In the genomic region with DNA sequence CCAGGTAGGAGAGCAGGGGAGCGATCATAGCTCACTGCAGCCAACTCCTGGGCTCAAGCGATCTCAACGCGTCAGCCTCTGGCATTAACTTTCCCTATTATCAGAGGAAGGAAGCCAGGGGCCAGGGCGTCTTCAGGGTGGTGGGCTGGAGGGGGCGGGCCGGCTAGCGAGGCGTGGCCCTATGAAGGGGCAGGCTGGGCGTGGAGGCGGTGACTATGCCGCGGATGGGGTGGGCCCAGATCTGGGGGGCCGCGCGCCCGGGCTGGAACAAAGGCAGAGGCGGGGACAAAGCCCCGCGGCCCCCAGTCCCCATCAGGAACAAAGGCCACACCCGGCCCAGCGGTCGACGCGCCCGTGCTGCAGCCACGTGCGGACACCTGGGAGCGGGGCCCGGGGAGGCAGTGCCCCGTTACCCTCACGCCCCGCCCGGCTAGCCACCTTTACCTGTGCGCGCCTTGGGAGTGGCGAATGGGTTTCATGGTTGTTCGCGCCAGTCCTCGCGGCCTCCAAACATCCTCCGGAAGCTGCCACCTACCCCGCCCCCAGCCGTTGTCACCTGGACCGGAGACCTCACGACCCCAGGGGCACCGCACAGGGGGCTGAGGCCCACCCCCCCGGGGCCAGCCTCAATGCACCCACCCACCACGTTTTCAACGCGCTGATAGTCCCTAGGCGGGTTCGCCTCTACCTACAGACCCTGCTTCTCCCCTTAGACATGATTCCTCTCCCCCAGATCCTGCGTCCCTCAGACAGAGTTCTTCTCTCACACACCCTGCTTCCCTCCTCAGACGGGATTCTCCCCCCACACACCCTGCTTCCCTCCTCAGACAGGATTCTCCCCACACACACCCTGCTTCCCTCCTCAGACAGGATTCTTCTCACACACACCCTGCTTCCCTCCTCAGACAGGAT, we compare ENCODE assay signal across 8 cellular contexts. TPM values are rescaled to one million over a fixed set of nuclear protein-coding genes. Genes with fewer than 3 reads are reported as not detected.
DNase-seq lines count a peak whose midpoint lies in the region; ATAC-seq, FAIRE-seq and TF ChIP-seq lines count a peak whose summit lies in the region.

No MANE protein-coding gene starts in this region.

- peak overlapping the region; percentile 97 for H4K8ac ChIP-seq in H1 (ENCODE audit: extremely low read depth, insufficient read depth, low read length)

- no peaks in the 10 kb centered on the region for H4K20me1 ChIP-seq in GM23338 (replicated peaks; ENCODE audit: insufficient read depth)
- H4K20me1 ChIP-seq in H1 (replicated peaks in 1 of 2; ENCODE audit: control insufficient read depth in 1 of 2, insufficient read depth in 2 of 2, low read length in 2 of 2) = no peaks in the 10 kb centered on the region
- H4K20me1 ChIP-seq in neural cell (ENCODE audit: insufficient read depth) = no peaks in the 10 kb centered on the region

- peak overlapping the region; percentile 74 for H3K4me3 Mint-ChIP-seq in GM23338

- no peak overlapping the region for H2BK20ac ChIP-seq in H1 (ENCODE audit: low read length)

- H3K9ac ChIP-seq in H1 (replicated peaks in 1 of 4; ENCODE audit: extremely low read depth in 1 of 4, low read depth in 3 of 4, low read length in 3 of 4) = peak overlapping the region; percentile 53 to 79 (median 76)
- peak overlapping the region; percentile 57 for H3K9ac ChIP-seq in neural cell (ENCODE audit: low read length)

- H4K91ac ChIP-seq in H1 (replicated peaks; ENCODE audit: insufficient read length, low read length) = peak overlapping the region; percentile 99

- H3K9me3 ChIP-seq in H1 (ENCODE audit: insufficient read depth in 2 of 2, low read depth in 1 of 2, low read length in 1 of 2) (no peaks in the 10 kb centered on the region), neural cell (ENCODE audit: low read length) (no peaks in the 10 kb centered on the region)

- H2AFZ ChIP-seq in GM23338 (peak overlapping the region; percentile 32; the same call in 1 of the 2 replicates), H1 (ENCODE audit: low read length) (no peak overlapping the region), neural cell (ENCODE audit: low read depth, low read length) (no peak overlapping the region)

- TF ChIP-seq RAD21 in H1 (IDR thresholded peaks at IDR 0.05 in 1 of 2, conservative IDR thresholded peaks at IDR 0.05 in 1 of 2; ENCODE audit: low read depth in 2 of 2, low read length in 2 of 2) = no peak
- TF ChIP-seq RAD21 in neural cell (conservative IDR thresholded peaks at IDR 0.05) = no peak

- ATAC-seq in GM23338 (peak; percentile 98), GM21367 (IDR thresholded peaks at IDR 0.05; ENCODE audit: unreplicated experiment) (no peak), HG03457 (IDR thresholded peaks at IDR 0.05; ENCODE audit: unreplicated experiment) (no peak)

- H3K4ac ChIP-seq in H1 (replicated peaks; ENCODE audit: insufficient read length, low read depth, low read length) = peak overlapping the region; percentile 74

- POLR2A ChIA-PET in H1 (lab: Charles Lee; ENCODE audit: partially characterized antibody) = interaction anchor here (0.7 to 2.6 kb wide), 19 partner anchors 9 to 49 kb away, joined by 3 to 53 read pairs (median 4); a partner anchor contains a TSS

- H2BK15ac ChIP-seq in H1 (ENCODE audit: low read length) = peak overlapping the region; percentile 99

- peaks cover 11% of the 10 kb centered on the region for H3F3A ChIP-seq in GM23338 (replicated peaks; ENCODE audit: low read depth)
- H3F3A ChIP-seq in neural cell (ENCODE audit: insufficient read depth, low read length, poor library complexity, severe bottlenecking) = no peaks in the 10 kb centered on the region

- peak overlapping the region; percentile 98; the same call in 1 of the 2 replicates for H2BK12ac ChIP-seq in H1 (ENCODE audit: low read depth, low read length)

- peak overlapping the region; percentile 98 for H2BK5ac ChIP-seq in H1 (ENCODE audit: low read depth, low read length)

- no peak overlapping the region for H3K14ac ChIP-seq in H1 (ENCODE audit: insufficient read length)

- H3K27ac ChIP-seq in GM23338 (ENCODE audit: low read depth) (peak overlapping the region; percentile 93), H1 (ENCODE audit: low read depth, low read length) (peak overlapping the region; percentile 85), neural cell (ENCODE audit: low read length) (no peak overlapping the region)

- peaks cover 21% of the 10 kb centered on the region for H3K27me3 Mint-ChIP-seq in GM23338 (ENCODE audit: insufficient read depth, low read depth, poor library complexity)

- peak overlapping the region; percentile 93 for H3K18ac ChIP-seq in H1 (ENCODE audit: extremely low read depth, low read length)

- H3K27ac Mint-ChIP-seq in GM23338 = peak overlapping the region; percentile 98

- peak overlapping the region; percentile 33 for H2BK120ac ChIP-seq in H1 (replicated peaks; ENCODE audit: low read depth, low read length)

- H3K79me2 ChIP-seq in GM23338 (replicated peaks; ENCODE audit: insufficient read depth) (no peaks in the 10 kb centered on the region), H1 (ENCODE audit: control insufficient read depth in 1 of 2, insufficient read depth in 2 of 2, low read length in 2 of 2) (no peaks in the 10 kb centered on the region), neural cell (replicated peaks; ENCODE audit: insufficient read depth, low read length) (no peaks in the 10 kb centered on the region)

- no peaks in the 10 kb centered on the region for H3K9me3 Mint-ChIP-seq in GM23338

- H3K4me3 ChIP-seq in GM23338 (peak overlapping the region; percentile 60), H1 (ENCODE audit: extremely low read depth in 1 of 4, insufficient read depth in 2 of 4, low read depth in 3 of 4, low read length in 4 of 4) (peak overlapping the region; percentile 17 to 52 (median 32)), neural cell (ENCODE audit: low read length) (peak overlapping the region; percentile 59)

- H3K23ac ChIP-seq in H1 (ENCODE audit: insufficient read length) = no peak overlapping the region

- 3% methylated on average over 50 of the region's 55 CpGs; no CpG with 5 or more reads in 1 of the 2 experiments for WGBS in H1 (ENCODE audit: extremely low coverage in 1 of 2, insufficient coverage in 1 of 2, insufficient read length in 1 of 2, insufficient replicate concordance in 2 of 2, low coverage in 1 of 2, low lambda C conversion rate in 2 of 2, missing lambda C conversion rate in 1 of 2), 2 experiments

- peaks cover 3% of the 10 kb centered on the region; the same call in 1 of the 2 replicates for H3K23me2 ChIP-seq in H1 (ENCODE audit: low read depth, low read length)

- DNase-seq in GM23338 (ENCODE audit: low spot score) (peak; percentile 97), RPMI8226 (peak; percentile 51), H1 (ENCODE audit: low read depth in 1 of 2, low spot score in 2 of 2) (peak in 1 of 2 experiments; percentile 88), foreskin melanocyte (no peak), mesenteric fat pad (ENCODE audit: low spot score) (no peak)

- peak overlapping the region; percentile 62 for H3K56ac ChIP-seq in H1 (replicated peaks; ENCODE audit: insufficient read length, low read depth, low read length)

- TF ChIP-seq CTCF in GM23338 (conservative IDR thresholded peaks at IDR 0.05; ENCODE audit: low read depth in 2 of 2) (no peak), H1 (IDR thresholded peaks at IDR 0.05; ENCODE audit: control extremely low read depth in 1 of 3, insufficient read depth in 1 of 3, low read depth in 1 of 3, low read length in 3 of 3) (no peak), neural cell (IDR thresholded peaks at IDR 0.05; ENCODE audit: poor library complexity, severe bottlenecking) (no peak)

- H3K36me3 Mint-ChIP-seq in GM23338 (ENCODE audit: low read depth) = no peaks in the 10 kb centered on the region

- H3K4me1 Mint-ChIP-seq in GM23338 = peaks cover 11% of the 10 kb centered on the region

- no peak for TF ChIP-seq EP300 in H1 (IDR thresholded peaks at IDR 0.05; ENCODE audit: borderline replicate concordance in 1 of 2, low read depth in 2 of 2, low read length in 2 of 2)
- TF ChIP-seq EP300 in neural cell (conservative IDR thresholded peaks at IDR 0.05; ENCODE audit: poor library complexity, severe bottlenecking) = no peak

- H3K27me3 ChIP-seq in GM23338 (ENCODE audit: insufficient read depth) (peaks cover 15% of the 10 kb centered on the region; the same call in 1 of the 2 replicates), H1 (replicated peaks in 1 of 4; ENCODE audit: control insufficient read depth in 3 of 4, extremely low read depth in 1 of 4, insufficient read depth in 3 of 4, low read length in 3 of 4) (peaks cover 0 to 24% (median 10%) of the 10 kb centered on the region in 4 experiments; a peak in 5 of 7 replicates), neural cell (ENCODE audit: insufficient read depth, low read depth, low read length) (peaks cover 19% of the 10 kb centered on the region)

- CTCF ChIA-PET in H1 (lab: Charles Lee; ENCODE audit: partially characterized antibody) = interaction anchor here (0.6 to 1.9 kb wide), 3 partner anchors 19 to 61 kb away, joined by 3 to 12 read pairs (median 3); a partner anchor contains a TSS

- H3K36me3 ChIP-seq in GM23338 (ENCODE audit: insufficient read depth) (no peaks in the 10 kb centered on the region), H1 (ENCODE audit: control insufficient read depth in 2 of 4, insufficient read depth in 4 of 4, low read length in 3 of 4) (no peaks in the 10 kb centered on the region), neural cell (ENCODE audit: insufficient read depth, low read length) (no peaks in the 10 kb centered on the region)

- peaks cover 7% of the 10 kb centered on the region; the same call in 1 of the 2 replicates for H3K4me1 ChIP-seq in GM23338 (ENCODE audit: insufficient read depth)
- peaks cover 0 to 5% (median 4%) of the 10 kb centered on the region in 4 experiments; a peak in 5 of 7 replicates for H3K4me1 ChIP-seq in H1 (replicated peaks in 1 of 4; ENCODE audit: control insufficient read depth in 3 of 4, insufficient read depth in 4 of 4, low read length in 3 of 4)

- H3K4me2 ChIP-seq in GM23338 = peak overlapping the region; percentile 79
- peak overlapping the region; percentile 64 to 87 for H3K4me2 ChIP-seq in H1 (ENCODE audit: insufficient read depth in 1 of 2, low read depth in 2 of 2, low read length in 2 of 2)
- H3K4me2 ChIP-seq in neural cell (ENCODE audit: low read length) = no peak overlapping the region

- no peaks in the 10 kb centered on the region for H3K79me1 ChIP-seq in H1 (ENCODE audit: low read depth, low read length)

- peak; percentile 78 to 89 for TF ChIP-seq POLR2A in H1 (IDR thresholded peaks at IDR 0.05; ENCODE audit: control extremely low read depth in 1 of 2, low read depth in 2 of 2, low read length in 2 of 2)

- H2AK5ac ChIP-seq in H1 (ENCODE audit: low read depth, low read length) = peak overlapping the region; percentile 70; the same call in 1 of the 2 replicates

- no peak for FAIRE-seq in H1 (lab: Jason Lieb, UNC)

- H4K5ac ChIP-seq in H1 (ENCODE audit: insufficient read length, low read depth, low read length) = peak overlapping the region; percentile 63

- H3K9me2 ChIP-seq in GM23338 (ENCODE audit: insufficient read depth) = no peaks in the 10 kb centered on the region
- H3K9me2 ChIP-seq in neural cell (ENCODE audit: insufficient read depth, low read length) = no peaks in the 10 kb centered on the region

RNA-seq across cellular contexts. Expression of a gene that starts 5.4 kb away (rescaled TPM):
- total RNA-seq in GM23338 (2014; rRNA removed; shearing (Covaris generic)) = 1,208 and 1,430 TPM in 2 replicates
- polyA plus RNA-seq in GM23338 (2016; fragmentation: Nextera tagmentation; extraction: Ambion mirVana) (920 and 1,022 TPM in 2 replicates), H1 (2011; rRNA removed) (1,442 and 2,243 TPM in 2 replicates), neural cell (227 and 256 TPM in 2 replicates)
- 1,398 and 1,433 TPM in 2 replicates for total RNA-seq in H1 (2021; fragmentation: NEBNext Ultra II Directional; extraction: Animal tissue kit (Norgen Biotek cat#: 25700))
- 1,009 TPM for polyA plus RNA-seq in H1 (2011; cell fraction: cytosol; rRNA removed)
- polyA plus RNA-seq in H1 (2011; cell fraction: nucleus; rRNA removed) = 3,768 TPM
- polyA plus RNA-seq in H1 (2012, experiment 1 of 2) = 1,824 to 2,237 TPM (median 2,041 TPM) in 4 replicates
- polyA plus RNA-seq in H1 (2012, experiment 2 of 2) = 2,033 TPM
- polyA plus RNA-seq in H1 (2013, experiment 1 of 2) = 913 TPM
- 805 TPM for polyA plus RNA-seq in H1 (2013, experiment 2 of 2)
- 3,393 and 4,202 TPM in 2 replicates for polyA minus RNA-seq in H1 (2011; rRNA and poly(A)+ RNA removed)
- 1,842 TPM for polyA minus RNA-seq in H1 (2011; cell fraction: cytosol; rRNA and poly(A)+ RNA removed)
- polyA minus RNA-seq in H1 (2011; cell fraction: nucleus; rRNA and poly(A)+ RNA removed) = 1,128 TPM
- polyA minus RNA-seq in neural cell = 305 and 312 TPM in 2 replicates
- total RNA-seq in mesenteric fat pad = 185 TPM

RNA-seq across cellular contexts. Expression of a gene that starts 16.4 kb away (rescaled TPM):
- 78.6 and 92.2 TPM in 2 replicates for total RNA-seq in GM23338 (2014; rRNA removed; shearing (Covaris generic))
- polyA plus RNA-seq in GM23338 (2016; fragmentation: Nextera tagmentation; extraction: Ambion mirVana) (143 and 145 TPM in 2 replicates), H1 (2011; rRNA removed) (115 and 132 TPM in 2 replicates), neural cell (176 and 189 TPM in 2 replicates)
- total RNA-seq in H1 (2021; fragmentation: NEBNext Ultra II Directional; extraction: Animal tissue kit (Norgen Biotek cat#: 25700)) = 70.0 and 75.8 TPM in 2 replicates
- polyA plus RNA-seq in H1 (2011; cell fraction: cytosol; rRNA removed) = 180 TPM
- 98.9 TPM for polyA plus RNA-seq in H1 (2011; cell fraction: nucleus; rRNA removed)
- polyA plus RNA-seq in H1 (2012, experiment 1 of 2) = 105 to 150 TPM (median 138 TPM) in 4 replicates
- 99.5 TPM for polyA plus RNA-seq in H1 (2012, experiment 2 of 2)
- 83.2 TPM for polyA plus RNA-seq in H1 (2013, experiment 1 of 2)
- 87.1 TPM for polyA plus RNA-seq in H1 (2013, experiment 2 of 2)
- polyA minus RNA-seq in H1 (2011; rRNA and poly(A)+ RNA removed) = 83.8 and 85.2 TPM in 2 replicates
- 70.9 TPM for polyA minus RNA-seq in H1 (2011; cell fraction: cytosol; rRNA and poly(A)+ RNA removed)
- polyA minus RNA-seq in H1 (2011; cell fraction: nucleus; rRNA and poly(A)+ RNA removed) = 34.6 TPM
- polyA minus RNA-seq in neural cell = 69.9 and 71.0 TPM in 2 replicates
- 116 TPM for total RNA-seq in mesenteric fat pad

RNA-seq across cellular contexts. Expression of a gene that starts 18.9 kb away (rescaled TPM):
- total RNA-seq in GM23338 (2014; rRNA removed; shearing (Covaris generic)) = 9.0 and 10.4 TPM in 2 replicates
- polyA plus RNA-seq in GM23338 (2016; fragmentation: Nextera tagmentation; extraction: Ambion mirVana) (8.5 and 9.5 TPM in 2 replicates), H1 (2011; rRNA removed) (17.2 and 31.4 TPM in 2 replicates), neural cell (5.5 and 6.8 TPM in 2 replicates)
- total RNA-seq in H1 (2021; fragmentation: NEBNext Ultra II Directional; extraction: Animal tissue kit (Norgen Biotek cat#: 25700)) = 16.9 and 17.3 TPM in 2 replicates
- polyA plus RNA-seq in H1 (2011; cell fraction: cytosol; rRNA removed) = 10.8 TPM
- 18.7 TPM for polyA plus RNA-seq in H1 (2011; cell fraction: nucleus; rRNA removed)
- polyA plus RNA-seq in H1 (2012, experiment 1 of 2) = 8.9 to 18.6 TPM (median 17.5 TPM) in 4 replicates
- 13.2 TPM for polyA plus RNA-seq in H1 (2012, experiment 2 of 2)
- 12.5 TPM for polyA plus RNA-seq in H1 (2013, experiment 1 of 2)
- polyA plus RNA-seq in H1 (2013, experiment 2 of 2) = 13.1 TPM
- polyA minus RNA-seq in H1 (2011; rRNA and poly(A)+ RNA removed) = 5.0 and 5.1 TPM in 2 replicates
- polyA minus RNA-seq in H1 (2011; cell fraction: cytosol; rRNA and poly(A)+ RNA removed) = 10.1 TPM
- polyA minus RNA-seq in H1 (2011; cell fraction: nucleus; rRNA and poly(A)+ RNA removed) = 18.1 TPM
- 7.8 and 10.0 TPM in 2 replicates for polyA minus RNA-seq in neural cell
- total RNA-seq in mesenteric fat pad = 11.8 TPM

RNA-seq across cellular contexts. Expression of a gene that starts 19.9 kb away (rescaled TPM):
- total RNA-seq in GM23338 (2014; rRNA removed; shearing (Covaris generic)) = 43.7 and 64.5 TPM in 2 replicates
- polyA plus RNA-seq in GM23338 (2016; fragmentation: Nextera tagmentation; extraction: Ambion mirVana) (27.6 and 39.8 TPM in 2 replicates), H1 (2011; rRNA removed) (91.8 and 93.8 TPM in 2 replicates), neural cell (138 and 151 TPM in 2 replicates)
- 114 and 119 TPM in 2 replicates for total RNA-seq in H1 (2021; fragmentation: NEBNext Ultra II Directional; extraction: Animal tissue kit (Norgen Biotek cat#: 25700))
- 82.4 TPM for polyA plus RNA-seq in H1 (2011; cell fraction: cytosol; rRNA removed)
- polyA plus RNA-seq in H1 (2011; cell fraction: nucleus; rRNA removed) = 91.5 TPM
- polyA plus RNA-seq in H1 (2012, experiment 1 of 2) = 95.9 to 118 TPM (median 107 TPM) in 4 replicates
- polyA plus RNA-seq in H1 (2012, experiment 2 of 2) = 85.0 TPM
- polyA plus RNA-seq in H1 (2013, experiment 1 of 2) = 86.6 TPM
- polyA plus RNA-seq in H1 (2013, experiment 2 of 2) = 85.7 TPM
- 67.7 and 82.2 TPM in 2 replicates for polyA minus RNA-seq in H1 (2011; rRNA and poly(A)+ RNA removed)
- 50.6 TPM for polyA minus RNA-seq in H1 (2011; cell fraction: cytosol; rRNA and poly(A)+ RNA removed)
- 69.7 TPM for polyA minus RNA-seq in H1 (2011; cell fraction: nucleus; rRNA and poly(A)+ RNA removed)
- polyA minus RNA-seq in neural cell = 77.9 and 82.3 TPM in 2 replicates
- total RNA-seq in mesenteric fat pad = 69.4 TPM

RNA-seq across cellular contexts. Expression of a gene that starts 26.7 kb away (rescaled TPM):
- total RNA-seq in GM23338 (2014; rRNA removed; shearing (Covaris generic)) = 13.4 and 16.2 TPM in 2 replicates
- 35.5 and 37.7 TPM in 2 replicates for polyA plus RNA-seq in GM23338 (2016; fragmentation: Nextera tagmentation; extraction: Ambion mirVana)
- total RNA-seq in H1 (2021; fragmentation: NEBNext Ultra II Directional; extraction: Animal tissue kit (Norgen Biotek cat#: 25700)) = 20.7 and 25.1 TPM in 2 replicates
- 80.5 and 95.9 TPM in 2 replicates for polyA plus RNA-seq in H1 (2011; rRNA removed)
- polyA plus RNA-seq in H1 (2011; cell fraction: cytosol; rRNA removed) = 69.6 TPM
- polyA plus RNA-seq in H1 (2011; cell fraction: nucleus; rRNA removed) = 68.5 TPM
- 39.9 to 57.6 TPM (median 48.9 TPM) in 4 replicates for polyA plus RNA-seq in H1 (2012, experiment 1 of 2)
- polyA plus RNA-seq in H1 (2012, experiment 2 of 2) = 53.5 TPM
- 30.3 TPM for polyA plus RNA-seq in H1 (2013, experiment 1 of 2)
- 31.5 TPM for polyA plus RNA-seq in H1 (2013, experiment 2 of 2)
- polyA minus RNA-seq in H1 (2011; rRNA and poly(A)+ RNA removed) = 34.0 and 38.3 TPM in 2 replicates
- 10.1 TPM for polyA minus RNA-seq in H1 (2011; cell fraction: cytosol; rRNA and poly(A)+ RNA removed)
- 16.9 TPM for polyA minus RNA-seq in H1 (2011; cell fraction: nucleus; rRNA and poly(A)+ RNA removed)
- 14.9 and 19.7 TPM in 2 replicates for polyA plus RNA-seq in neural cell
- 3.4 and 5.6 TPM in 2 replicates for polyA minus RNA-seq in neural cell
- 6.5 TPM for total RNA-seq in mesenteric fat pad

Comparison
In these comparisons a context has a peak if more than half of its experiments do, and no peak if none do; other contexts are left out.
1. DNase-seq: peak in GM23338 (single experiment) and RPMI8226 (single experiment); none in foreskin melanocyte (single experiment) and mesenteric fat pad (single experiment).
2. Peak in every context shown above with its lines, with median percentiles within 50 percentile points of each other: H3K4me3 ChIP-seq.